ENCODE assay signal across 30 cellular contexts in the genomic region with DNA sequence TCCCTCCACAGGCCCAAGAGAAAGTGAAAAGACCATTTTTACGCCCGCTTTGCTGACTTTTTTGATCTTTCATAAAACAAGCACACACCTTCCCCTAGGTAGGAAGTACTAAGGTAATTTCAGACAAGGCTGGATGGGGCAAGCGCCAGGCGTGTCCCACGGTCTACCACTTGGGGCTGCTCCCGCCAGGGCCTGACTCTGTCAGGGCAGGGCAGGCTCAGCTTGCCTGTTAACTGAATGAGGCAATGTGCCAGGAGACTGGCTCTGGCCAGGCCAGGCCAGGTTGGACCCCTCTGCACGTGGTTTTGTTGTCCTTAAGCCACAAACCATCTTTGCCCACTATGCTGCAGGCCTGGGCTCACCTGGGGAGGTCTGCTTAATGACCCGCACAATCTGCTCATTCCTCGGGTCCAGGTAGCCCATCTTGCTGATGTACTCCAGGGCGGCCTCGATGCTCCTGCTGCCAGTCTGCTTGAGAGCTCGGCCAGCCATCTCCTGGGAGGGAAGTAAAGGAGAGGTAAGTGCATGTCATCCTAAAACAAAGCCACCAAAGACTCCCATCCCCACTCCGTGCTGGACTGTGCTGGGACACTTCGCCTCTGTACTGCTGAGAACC.
A peak's percentile ranks its signal among the peaks of the same experiment; 100 is the strongest.
DNase-seq lines count a peak whose midpoint lies in the region; ATAC-seq, FAIRE-seq and TF ChIP-seq lines count a peak whose summit lies in the region.
"Had no signal": no experiment of that assay in that cellular context is flagged by ENCODE, and none has a peak within 500 bp of the region (broad histone marks: within the 10 kb centered on the region; RNA-seq: fewer than 3 reads in every experiment).

No MANE protein-coding gene starts in this region.

- in situ Hi-C loops in mammary epithelial cell (cut with MboI; ENCODE audit: low sequenced_read_pairs in 2 of 2), result no loop called here
- in situ Hi-C loops in gastrocnemius medialis (cut with MboI; ENCODE audit: low sequenced_read_pairs in 4 of 4), result no loop called here

- H3K9me3 Mint-ChIP-seq in MCF 10A (ENCODE audit: unreplicated experiment), result no peaks in the 10 kb centered on the region
- H3K9me3 Mint-ChIP-seq: CD4-positive, alpha-beta T cell; natural killer cell treated with Interleukin-12 subunit alpha and Interleukin-12 subunit beta and Interleukin-15 and Interleukin-18, amount 100 ng/mL, for 72 hours had no signal

- TF ChIP-seq POLR2A in gastroesophageal sphincter (IDR thresholded peaks at IDR 0.05), result no peak
- TF ChIP-seq POLR2A in gastrocnemius medialis (IDR thresholded peaks at IDR 0.05), result no peak
- no peak for TF ChIP-seq POLR2A in GM12891 (IDR thresholded peaks at IDR 0.05; ENCODE audit: low read depth, low read length)

- H2AFZ ChIP-seq in mammary epithelial cell (ENCODE audit: low read depth, low read length), result no peak overlapping the region

- no peak overlapping the region for H3K4me3 Mint-ChIP-seq in MCF 10A (ENCODE audit: unreplicated experiment)
- H3K4me3 Mint-ChIP-seq: activated CD8-positive, alpha-beta T cell treated with anti-CD3 and anti-CD28 coated beads, Interleukin-2, amount 10 ng/mL, durations not matched to agents 7 days and 5 days; activated naive CD8-positive, alpha-beta T cell; CD4-positive, alpha-beta T cell; natural killer cell treated with Interleukin-12 subunit alpha and Interleukin-12 subunit beta and Interleukin-15 and Interleukin-18, amount 100 ng/mL, for 72 hours had no signal

- H3K27ac Mint-ChIP-seq in MCF 10A (ENCODE audit: low read depth, unreplicated experiment), result peak overlapping the region; percentile 55
- H3K27ac Mint-ChIP-seq: activated CD8-positive, alpha-beta T cell treated with anti-CD3 and anti-CD28 coated beads, Interleukin-2, amount 10 ng/mL, durations not matched to agents 7 days and 5 days; activated naive CD8-positive, alpha-beta T cell; CD4-positive, alpha-beta T cell had no signal

- peaks cover 3% of the 10 kb centered on the region for H4K20me1 ChIP-seq in mammary epithelial cell (ENCODE audit: insufficient read depth, low read length)

- dilution Hi-C loops in mammary epithelial cell (cut with HindIII; ENCODE audit: low sequenced_read_pairs), result no loop called here

- ATAC-seq in gastroesophageal sphincter (no peak), gastrocnemius medialis (no peak)
- ATAC-seq: activated CD8-positive, alpha-beta T cell treated with anti-CD3 and anti-CD28 coated beads, Interleukin-2, amount 10 ng/mL, durations not matched to agents 7 days and 5 days; mucosa of descending colon; natural killer cell treated with Interleukin-12 subunit alpha and Interleukin-12 subunit beta and Interleukin-15 and Interleukin-18, amount 100 ng/mL, for 72 hours had no signal

- FAIRE-seq in GM12891 (lab: Jason Lieb, UNC), result no peak
- FAIRE-seq: bronchial epithelial cell, GM12892, RCC 7860 had no signal

- H3K4me1 ChIP-seq in mammary epithelial cell (ENCODE audit: insufficient read depth, low read length) (no peaks in the 10 kb centered on the region), gastroesophageal sphincter (peaks cover 0 to 26% (median 0%) of the 10 kb centered on the region in 3 donors), gastrocnemius medialis (peaks cover 29 to 31% of the 10 kb centered on the region in 2 donors), tibial artery (no peaks in the 10 kb centered on the region)

- peaks cover 51% of the 10 kb centered on the region for H3K36me3 Mint-ChIP-seq in MCF 10A (ENCODE audit: insufficient read depth, unreplicated experiment)
- H3K36me3 Mint-ChIP-seq: natural killer cell treated with Interleukin-12 subunit alpha and Interleukin-12 subunit beta and Interleukin-15 and Interleukin-18, amount 100 ng/mL, for 72 hours had no signal

- BruUV-seq in MCF 10A (replicated peaks; lab: Mats Ljungman, UMichigan) (no TSS peak), mammary epithelial cell (replicated peaks; lab: Mats Ljungman, UMichigan) (no TSS peak)

- H3K4me2 ChIP-seq in mammary epithelial cell (ENCODE audit: insufficient read depth, low read depth, low read length), result no peak overlapping the region

- no peak for TF ChIP-seq CTCF in MCF 10A (IDR thresholded peaks at IDR 0.05; ENCODE audit: unreplicated experiment)
- no peak for TF ChIP-seq CTCF in mammary epithelial cell (conservative IDR thresholded peaks at IDR 0.05 in 1 of 2, IDR thresholded peaks at IDR 0.05 in 1 of 2; ENCODE audit: extremely low read depth in 1 of 2, insufficient read depth in 1 of 2, low read depth in 1 of 2, low read length in 2 of 2)
- no peak for TF ChIP-seq CTCF in RWPE1 (conservative IDR thresholded peaks at IDR 0.05; ENCODE audit: low read depth)
- no peak for TF ChIP-seq CTCF in gastroesophageal sphincter (IDR thresholded peaks at IDR 0.05)
- no peak for TF ChIP-seq CTCF in gastrocnemius medialis (IDR thresholded peaks at IDR 0.05 in 4 of 5, conservative IDR thresholded peaks at IDR 0.05 in 1 of 5)
- no peak for TF ChIP-seq CTCF in tibial artery (IDR thresholded peaks at IDR 0.05)

- CTCF ChIA-PET in MCF 10A (lab: Yijun Ruan, JAX) (no interaction called here), mammary epithelial cell (lab: Charles Lee; ENCODE audit: low non-redundant PET) (no interaction called here), RWPE1 (lab: Yijun Ruan, JAX) (no interaction called here)

- intact Hi-C loops in MCF 10A (cut with micrococcal nuclease), result no loop called here
- intact Hi-C loops in mammary epithelial cell (cut with micrococcal nuclease), result no loop called here
- intact Hi-C loops in gastrocnemius medialis (cut with DNase I; ENCODE audit: low total_unique reads), result loop anchor here (5.0 to 10.0 kb wide), 3 partner anchors 49 to 284 kb away; no protein-coding TSS in a partner anchor
- intact Hi-C loops in tibial artery (cut with DNase I; ENCODE audit: low total_unique reads), result no loop called here

- H3K79me2 ChIP-seq in mammary epithelial cell (ENCODE audit: insufficient read depth, low read length), result peaks cover 63% of the 10 kb centered on the region

- H3K36me3 ChIP-seq in mammary epithelial cell (ENCODE audit: insufficient read depth, low read length) (peaks cover 7% of the 10 kb centered on the region), gastroesophageal sphincter (peaks cover 0 to 71% of the 10 kb centered on the region in 2 donors), gastrocnemius medialis (peaks cover 0 to 23% of the 10 kb centered on the region in 2 donors), tibial artery (peaks cover 22 to 68% (median 47%) of the 10 kb centered on the region in 3 donors)
- H3K36me3 ChIP-seq: ovary had no signal

- WGBS in mammary epithelial cell (ENCODE audit: low coverage, missing lambda C conversion rate), result 91% methylated on average over 13 of the region's 14 CpGs
- WGBS in gastroesophageal sphincter (ENCODE audit: low coverage in 1 of 2), 2 donors, result 80 to 93% methylated on average over 1 to 5 of the region's 14 CpGs

- H3K4me3 ChIP-seq in mammary epithelial cell (replicated peaks in 1 of 3; ENCODE audit: insufficient read depth in 1 of 3, low read depth in 2 of 3, low read length in 3 of 3) (no peak overlapping the region), gastroesophageal sphincter (no peak overlapping the region), gastrocnemius medialis (no peak overlapping the region), tibial artery (no peak overlapping the region)
- H3K4me3 ChIP-seq: esophagus squamous epithelium, mucosa of descending colon, ovary had no signal

- H3K9ac ChIP-seq in mammary epithelial cell (ENCODE audit: insufficient read depth, low read length), result no peak overlapping the region

- H3K27me3 ChIP-seq in mammary epithelial cell (ENCODE audit: insufficient read depth, low read length) (no peaks in the 10 kb centered on the region), gastroesophageal sphincter (no peaks in the 10 kb centered on the region), gastrocnemius medialis (no peaks in the 10 kb centered on the region), tibial artery (no peaks in the 10 kb centered on the region)
- H3K27me3 ChIP-seq: esophagus squamous epithelium, ovary had no signal

- H3K27me3 Mint-ChIP-seq in MCF 10A (ENCODE audit: insufficient read depth, unreplicated experiment), result no peaks in the 10 kb centered on the region
- H3K27me3 Mint-ChIP-seq: activated naive CD8-positive, alpha-beta T cell; CD4-positive, alpha-beta T cell; natural killer cell treated with Interleukin-12 subunit alpha and Interleukin-12 subunit beta and Interleukin-15 and Interleukin-18, amount 100 ng/mL, for 72 hours had no signal

- TF ChIP-seq EP300 in gastroesophageal sphincter (IDR thresholded peaks at IDR 0.05), result no peak

- no peak overlapping the region for H3K27ac ChIP-seq in mammary epithelial cell (ENCODE audit: insufficient read depth, low read depth, low read length)
- peak overlapping the region; percentile 22; the same call in 1 of the 2 replicates for H3K27ac ChIP-seq in RWPE1
- H3K27ac ChIP-seq in gastroesophageal sphincter, result peak overlapping the region in 3 of 4 donors; percentile 10 to 27 (median 21)
- peak overlapping the region; percentile 71 to 90 (median 82) for H3K27ac ChIP-seq in gastrocnemius medialis
- no peak overlapping the region for H3K27ac ChIP-seq in tibial artery
- H3K27ac ChIP-seq: 22Rv1, esophagus squamous epithelium, ovary had no signal

- POLR2A ChIA-PET in MCF 10A (lab: Yijun Ruan, JAX), result interaction anchor here (1.8 kb wide), 1 partner anchor 24 kb away, joined by 5 read pairs; no protein-coding TSS in a partner anchor
- POLR2A ChIA-PET in RWPE1 (lab: Yijun Ruan, JAX; ENCODE audit: low non-redundant PET), result no interaction called here

- H3K9me3 ChIP-seq in mammary epithelial cell (replicated peaks; ENCODE audit: insufficient read depth, low read length) (no peaks in the 10 kb centered on the region), gastroesophageal sphincter (no peaks in the 10 kb centered on the region), gastrocnemius medialis (no peaks in the 10 kb centered on the region), tibial artery (no peaks in the 10 kb centered on the region)
- H3K9me3 ChIP-seq: esophagus squamous epithelium, mucosa of descending colon, ovary had no signal

- DNase-seq in MCF 10A (ENCODE audit: unreplicated experiment) (no peak), mammary epithelial cell (no peak), RWPE1 (ENCODE audit: low spot score) (no peak), gastrocnemius medialis (no peak), tibial artery (no peak), GM12891 (ENCODE audit: insufficient read length, low spot score) (no peak)
- DNase-seq in effector CD8-positive, alpha-beta T cell (lab: John Stamatoyannopoulos, UW), result no peak
- DNase-seq: activated CD8-positive, alpha-beta T cell treated with anti-CD3 and anti-CD28 coated beads, Interleukin-2, amount 10 ng/mL, durations not matched to agents 7 days and 5 days; anterior cingulate cortex; CD4-positive, alpha-beta T cell; cortex of kidney; esophagus squamous epithelium; foreskin melanocyte; GOT3; KBM-7; MM.1S; mucosa of descending colon; NCI-H2081 treated with DMSO at 0.1 percent for 48 hours; NCI-H345; NCI-H748 treated with DMSO at 0.1 percent for 48 hours; ovary; retina; stimulated activated CD4-positive, alpha-beta T cell treated with anti-CD3 and anti-CD28 coated beads, Interleukin-2, amount 100 ng/mL, for 48 hours had no signal

- H3K4me1 Mint-ChIP-seq in MCF 10A (ENCODE audit: insufficient read depth, unreplicated experiment), result peaks cover 37% of the 10 kb centered on the region

TF ChIP-seq in GM12891, 5 proteins besides CTCF, POLR2A, EP300 and RAD21 (continues in another document):
- TF ChIP-seq PAX5 (IDR thresholded peaks at IDR 0.05; ENCODE audit: insufficient read depth, low read length, severe bottlenecking) (no peak), POLR2AphosphoS5 (IDR thresholded peaks at IDR 0.05; ENCODE audit: low read depth, low read length) (no peak)

Comparison
In these comparisons a context has a peak if more than half of its experiments do, and no peak if none do; other contexts are left out.
1. H3K27ac ChIP-seq: peak in RWPE1 (single experiment), gastroesophageal sphincter (3 of 4) and gastrocnemius medialis (4 of 4); none in mammary epithelial cell (single experiment) and tibial artery (0 of 2).